11 cellular contexts compared by ENCODE assay signal in the genomic region with DNA sequence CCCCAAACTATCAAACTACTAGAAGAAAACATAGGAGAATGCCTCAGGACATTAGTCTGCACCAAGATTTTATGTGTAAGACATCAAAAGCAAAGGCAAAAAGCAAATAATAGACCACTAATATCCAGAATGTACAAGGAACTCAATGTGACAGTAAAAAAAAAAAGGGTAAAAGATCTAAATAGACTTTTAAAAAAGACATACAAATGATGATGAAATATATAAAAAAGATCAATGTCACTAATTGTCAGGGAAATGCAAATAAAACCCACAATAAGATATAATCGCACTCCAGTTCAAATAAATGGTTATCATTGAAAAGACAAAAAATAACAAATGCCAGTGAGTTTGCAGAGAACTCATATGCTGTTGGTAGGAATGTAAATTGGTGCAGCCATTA.
"Had no signal": no experiment of that assay in that cellular context is flagged by ENCODE, and none has a peak within 500 bp of the region (broad histone marks: within the 10 kb centered on the region; RNA-seq: fewer than 3 reads in every experiment).

No MANE protein-coding gene starts in this region.

- DNase-seq: GM23248, GOT3, H7, H9, HCEC 1CT, HFFc6 had no signal

- H3K9me3 ChIP-seq: HAP-1 had no signal

- H3K4me3 ChIP-seq: GM23248, GM23338, HAP-1 had no signal

- H3K4me2 ChIP-seq: GM23338 had no signal

- H2AFZ ChIP-seq: GM23248, GM23338 had no signal

- ATAC-seq: GM23338, HCT116 had no signal

- H3K4me1 ChIP-seq: HAP-1 had no signal

- FAIRE-seq: H1, H54 had no signal

- H3K27ac ChIP-seq: GM23248 had no signal

- H3K36me3 ChIP-seq: HAP-1 had no signal

- H3K9ac ChIP-seq: GM23248 had no signal
